Comparison of ENCODE assay signal across 1 cellular context in the genomic region with DNA sequence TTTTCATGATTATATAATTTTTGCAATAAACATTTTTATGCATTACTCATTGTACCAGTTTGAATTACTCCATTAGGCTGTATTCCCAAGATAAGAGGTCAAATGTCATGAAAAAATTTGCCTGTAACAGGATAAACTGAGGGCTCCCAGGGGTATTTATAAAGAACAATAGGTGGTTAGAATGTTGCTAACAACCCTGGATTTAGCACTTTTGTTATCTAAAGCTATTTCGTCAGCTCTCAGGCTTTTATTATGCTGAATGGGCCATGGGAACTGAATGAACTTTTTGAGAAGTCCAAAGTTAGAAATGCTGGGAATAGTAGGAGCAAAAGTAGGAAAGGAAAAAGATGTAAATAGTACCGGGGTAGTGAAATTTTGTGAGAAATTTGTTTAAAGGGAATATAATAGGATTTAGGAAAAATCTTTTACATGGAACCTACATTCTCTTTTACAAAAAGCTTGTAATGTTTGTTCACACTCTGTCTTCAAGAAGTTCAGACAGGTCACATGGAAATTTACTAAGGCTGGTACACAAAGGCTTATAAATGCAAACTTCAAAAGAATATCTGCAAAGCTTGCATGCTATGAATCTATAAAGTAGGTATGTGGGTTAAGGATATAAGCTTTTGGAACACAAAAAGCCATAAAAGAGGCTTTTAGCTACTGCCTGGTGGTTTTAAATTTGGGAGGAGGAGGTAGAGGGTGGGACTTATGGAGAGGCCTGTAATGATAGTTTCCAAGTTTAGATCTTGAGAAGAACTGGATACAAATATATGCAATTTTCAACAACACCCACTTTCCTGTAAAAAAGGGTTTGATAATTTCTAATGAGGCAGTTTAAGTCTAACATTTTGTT.
TF ChIP-seq lines count a peak whose summit lies in the region.

No MANE protein-coding gene starts in this region.

TF ChIP-seq in GM23338, 12 proteins besides CTCF, POLR2A, EP300 and RAD21 (continued from another document):
- TF ChIP-seq REST (IDR thresholded peaks at IDR 0.05; ENCODE audit: unreplicated experiment): no peak
TF ChIP-seq in GM23338: peak in this region for 2.
